In the genomic region with DNA sequence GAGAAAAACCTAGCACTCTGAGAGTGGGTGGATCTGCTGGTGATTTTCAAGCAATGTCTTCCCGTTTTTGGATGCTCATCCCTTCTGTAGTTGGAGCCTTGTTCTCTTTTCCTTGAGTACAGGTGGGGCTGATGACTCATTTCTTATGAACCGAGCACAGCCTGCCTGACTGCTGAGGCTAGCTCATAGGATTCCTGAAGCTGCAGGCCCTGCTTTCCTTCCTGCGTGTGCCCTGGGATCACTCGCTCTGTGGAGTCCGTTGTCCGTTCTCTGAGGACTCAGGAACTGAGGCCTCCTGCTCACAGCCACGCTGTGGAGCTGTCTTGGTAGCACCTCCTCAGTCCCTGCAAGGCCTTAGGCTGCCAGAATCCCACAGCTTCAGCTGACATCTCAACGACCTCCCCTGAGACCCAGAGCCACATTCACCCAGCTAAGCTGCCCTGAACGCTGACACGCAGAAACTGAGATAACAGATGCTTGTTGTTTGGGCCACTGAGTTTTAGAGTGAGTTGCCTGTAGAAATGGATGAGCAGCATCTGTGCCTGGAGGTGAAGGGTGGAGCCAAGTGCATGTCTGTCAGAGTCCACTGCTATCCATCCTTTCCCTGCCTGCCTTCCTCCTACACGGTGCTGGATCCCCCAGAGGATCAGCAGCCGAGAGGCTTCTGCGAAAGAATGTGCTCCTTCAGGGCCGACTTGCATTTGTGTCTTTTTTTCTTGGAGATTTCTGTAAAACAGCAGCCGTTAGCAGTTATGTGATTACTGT, we compare ENCODE assay signal across 8 cellular contexts.
A peak's percentile ranks its signal among the peaks of the same experiment; 100 is the strongest.
DNase-seq lines count a peak whose midpoint lies in the region; ATAC-seq and TF ChIP-seq lines count a peak whose summit lies in the region.

No MANE protein-coding gene starts in this region.

- no peak for ATAC-seq in activated CD8-positive, alpha-beta T cell treated with anti-CD3 and anti-CD28 coated beads for 36 hours
- peak; percentile 15 to 61 (median 40) for ATAC-seq in heart right ventricle
- ATAC-seq in GM18498 (IDR thresholded peaks at IDR 0.05; ENCODE audit: unreplicated experiment), result no peak

- peak overlapping the region in 4 of 10 donors; percentile 3 to 27 (median 8) for H3K4me3 ChIP-seq in heart right ventricle
- H3K4me3 ChIP-seq in tibial artery, result peak overlapping the region; percentile 41 to 42

- WGBS in heart right ventricle, 2 donors, result 33 to 43% methylated on average over 15 of the region's 15 CpGs

- POLR2A ChIA-PET in activated CD8-positive, alpha-beta T cell treated with anti-CD3 and anti-CD28 coated beads for 36 hours (lab: Charles Lee), result interaction anchor here (1.3 to 1.8 kb wide), 4 partner anchors 11 to 35 kb away, joined by 4 to 10 read pairs (median 6); no protein-coding TSS in a partner anchor

- peak overlapping the region; percentile 65 for H3K4me3 Mint-ChIP-seq in activated T-cell treated with anti-CD3 and anti-CD28 coated beads, Interleukin-2, amount 50 U/mL, for 24 hours
- H3K4me3 Mint-ChIP-seq in activated CD8-positive, alpha-beta T cell treated with anti-CD3 and anti-CD28 coated beads for 36 hours, result no peak overlapping the region

- peak overlapping the region in 8 of 10 donors; percentile 24 to 75 (median 56) for H3K27ac ChIP-seq in heart right ventricle
- H3K27ac ChIP-seq in tibial artery, result peak overlapping the region; percentile 76 to 91

- H3K36me3 Mint-ChIP-seq in activated T-cell treated with anti-CD3 and anti-CD28 coated beads, Interleukin-2, amount 50 U/mL, for 24 hours (ENCODE audit: low read depth), result peaks cover 16% of the 10 kb centered on the region
- peaks cover 28% of the 10 kb centered on the region for H3K36me3 Mint-ChIP-seq in activated CD8-positive, alpha-beta T cell treated with anti-CD3 and anti-CD28 coated beads for 36 hours (ENCODE audit: low read depth)

- in situ Hi-C loops in KBM-7 (cut with MboI; ENCODE audit: low pct_unique_long_range_greater_than_20kb, low sequenced_read_pairs), result no loop called here

- peaks cover 94% of the 10 kb centered on the region for H3K4me1 Mint-ChIP-seq in activated T-cell treated with anti-CD3 and anti-CD28 coated beads, Interleukin-2, amount 50 U/mL, for 24 hours (ENCODE audit: low read depth)
- H3K4me1 Mint-ChIP-seq in activated CD8-positive, alpha-beta T cell treated with anti-CD3 and anti-CD28 coated beads for 36 hours (ENCODE audit: low read depth), result peaks cover 86% of the 10 kb centered on the region

- peak overlapping the region; percentile 45 for H3K27ac Mint-ChIP-seq in activated T-cell treated with anti-CD3 and anti-CD28 coated beads, Interleukin-2, amount 50 U/mL, for 24 hours
- H3K27ac Mint-ChIP-seq in activated CD8-positive, alpha-beta T cell treated with anti-CD3 and anti-CD28 coated beads for 36 hours, result peak overlapping the region; percentile 31

- H3K27me3 Mint-ChIP-seq in activated T-cell treated with anti-CD3 and anti-CD28 coated beads, Interleukin-2, amount 50 U/mL, for 24 hours, result no peaks in the 10 kb centered on the region
- no peaks in the 10 kb centered on the region for H3K27me3 Mint-ChIP-seq in activated CD8-positive, alpha-beta T cell treated with anti-CD3 and anti-CD28 coated beads for 36 hours

- H3K9me3 ChIP-seq in heart right ventricle (no peaks in the 10 kb centered on the region), tibial artery (no peaks in the 10 kb centered on the region)

- intact Hi-C loops in activated CD8-positive, alpha-beta T cell treated with anti-CD3 and anti-CD28 coated beads for 36 hours (cut with micrococcal nuclease), result loop anchor here (2.0 kb wide), 1 partner anchor 33 kb away; no protein-coding TSS in a partner anchor
- intact Hi-C loops in heart right ventricle (cut with DNase I), result no loop called here
- intact Hi-C loops in tibial artery (cut with DNase I; ENCODE audit: low total_unique reads), result no loop called here

- no peaks in the 10 kb centered on the region for H3K27me3 ChIP-seq in heart right ventricle
- no peaks in the 10 kb centered on the region for H3K27me3 ChIP-seq in tibial artery

- peaks cover 15 to 70% (median 54%) of the 10 kb centered on the region in 9 donors for H3K4me1 ChIP-seq in heart right ventricle
- H3K4me1 ChIP-seq in tibial artery, result peaks cover 0 to 98% (median 59%) of the 10 kb centered on the region in 4 donors

- H3K36me3 ChIP-seq in heart right ventricle (no peaks in the 10 kb centered on the region), tibial artery (no peaks in the 10 kb centered on the region)

- DNase-seq in activated T-cell treated with anti-CD3 and anti-CD28 coated beads, Interleukin-2, amount 50 U/mL, for 24 hours, result no peak
- no peak for DNase-seq in activated T-cell treated with anti-CD3 and anti-CD28 coated beads, Interleukin-2, amount 50 U/mL, for 48 hours
- peak; percentile 29 for DNase-seq in activated CD8-positive, alpha-beta T cell treated with anti-CD3 and anti-CD28 coated beads for 36 hours
- DNase-seq in heart right ventricle (no peak), tibial artery (no peak), NCI-H2227 (lab: John Stamatoyannopoulos, UW; ENCODE audit: unreplicated experiment) (no peak), KBM-7 (no peak)

- TF ChIP-seq CTCF in activated CD8-positive, alpha-beta T cell treated with anti-CD3 and anti-CD28 coated beads for 36 hours (IDR thresholded peaks at IDR 0.05), result no peak
- TF ChIP-seq CTCF in heart right ventricle (IDR thresholded peaks at IDR 0.05) (no peak), tibial artery (IDR thresholded peaks at IDR 0.05) (no peak)

- no peaks in the 10 kb centered on the region for H3K9me3 Mint-ChIP-seq in activated T-cell treated with anti-CD3 and anti-CD28 coated beads, Interleukin-2, amount 50 U/mL, for 24 hours
- no peaks in the 10 kb centered on the region for H3K9me3 Mint-ChIP-seq in activated CD8-positive, alpha-beta T cell treated with anti-CD3 and anti-CD28 coated beads for 36 hours

- CTCF ChIA-PET in activated CD8-positive, alpha-beta T cell treated with anti-CD3 and anti-CD28 coated beads for 36 hours (lab: Charles Lee), result interaction anchor here (1.1 to 2.7 kb wide), 6 partner anchors 11 to 121 kb away, joined by 3 to 8 read pairs (median 4); no protein-coding TSS in a partner anchor

Comparison
In these comparisons a context has a peak if more than half of its experiments do, and no peak if none do; other contexts are left out.
1. ATAC-seq: peak in heart right ventricle (8 of 8); none in activated CD8-positive, alpha-beta T cell treated with anti-CD3 and anti-CD28 coated beads for 36 hours (single experiment) and GM18498 (single experiment).